ENCODE assay signal across 28 cellular contexts in genomic region chr2:88067189-88067588, GRCh38. TPM values are rescaled to one million over a fixed set of nuclear protein-coding genes. Genes with fewer than 3 reads are reported as not detected.
DNase-seq lines count a peak whose midpoint lies in the region; ATAC-seq and TF ChIP-seq lines count a peak whose summit lies in the region.
"Had no signal": no experiment of that assay in that cellular context is flagged by ENCODE, and none has a peak within 500 bp of the region (broad histone marks: within the 10 kb centered on the region; RNA-seq: fewer than 3 reads in every experiment).

No MANE protein-coding gene starts in this region.

- TF ChIP-seq CTCF in esophagus muscularis mucosa (IDR thresholded peaks at IDR 0.05) (no peak), gastrocnemius medialis (IDR thresholded peaks at IDR 0.05 in 4 of 5, conservative IDR thresholded peaks at IDR 0.05 in 1 of 5) (no peak)

- intact Hi-C loops in esophagus muscularis mucosa (cut with DNase I) (no loop called here), gastrocnemius medialis (cut with DNase I; ENCODE audit: low total_unique reads) (loop anchor here (2.0 to 10.0 kb wide), 3 partner anchors 34 to 628 kb away; partner anchors contain the start of gene RPIA)

- H3K9me3 ChIP-seq in esophagus muscularis mucosa (no peaks in the 10 kb centered on the region), muscle layer of colon (ENCODE audit: low read length) (no peaks in the 10 kb centered on the region), gastrocnemius medialis (no peaks in the 10 kb centered on the region)
- H3K9me3 ChIP-seq: breast epithelium, colonic mucosa, lower lobe of right lung, ovary, stomach, thyroid gland had no signal

- H3K4me1 ChIP-seq in esophagus muscularis mucosa (peaks cover 0 to 4% (median 0%) of the 10 kb centered on the region in 4 donors), muscle layer of colon (ENCODE audit: insufficient read depth, low read length) (no peaks in the 10 kb centered on the region), gastrocnemius medialis (peaks cover 13 to 30% of the 10 kb centered on the region in 2 donors)
- H3K4me1 ChIP-seq: breast epithelium, colonic mucosa, lower lobe of right lung, thyroid gland had no signal

- TF ChIP-seq EP300 in esophagus muscularis mucosa (IDR thresholded peaks at IDR 0.05): no peak

- in situ Hi-C loops in gastrocnemius medialis (cut with MboI; ENCODE audit: low sequenced_read_pairs in 4 of 4): loop anchor here in 1 of 4 donors (25.0 kb wide), 1 partner anchor 595 kb away; no protein-coding TSS in a partner anchor

- H3K4me3 ChIP-seq in esophagus muscularis mucosa (peak overlapping the region; percentile 7 to 41 (median 38)), muscle layer of colon (ENCODE audit: low read depth in 1 of 2, low read length in 2 of 2) (peak overlapping the region in 1 of 2 donors; percentile 41), gastrocnemius medialis (peak overlapping the region; percentile 41 to 71 (median 58))
- H3K4me3 ChIP-seq: colonic mucosa, lower lobe of right lung, ovary, thyroid gland had no signal

- H3K9ac ChIP-seq in muscle layer of colon (ENCODE audit: low read length): no peak overlapping the region

- ATAC-seq in gastrocnemius medialis: peak; percentile 88 to 92
- no peak for ATAC-seq in GM18861 (IDR thresholded peaks at IDR 0.05; ENCODE audit: unreplicated experiment)
- no peak for ATAC-seq in HG03432 (IDR thresholded peaks at IDR 0.05; ENCODE audit: unreplicated experiment)
- ATAC-seq: lower lobe of right lung, Panc1 had no signal

- H3K27ac ChIP-seq in esophagus muscularis mucosa (replicated peaks in 1 of 4): peak overlapping the region in 3 of 4 donors; percentile 31 to 72 (median 39)
- peak overlapping the region; percentile 25 for H3K27ac ChIP-seq in muscle layer of colon (ENCODE audit: low read depth, low read length)
- H3K27ac ChIP-seq in gastrocnemius medialis: peak overlapping the region; percentile 94 to 98 (median 98)
- H3K27ac ChIP-seq: colonic mucosa, lower lobe of right lung, ovary, thyroid gland, WERI-Rb-1 had no signal

- H3K36me3 ChIP-seq in esophagus muscularis mucosa (no peaks in the 10 kb centered on the region), muscle layer of colon (ENCODE audit: insufficient read depth, low read length) (no peaks in the 10 kb centered on the region), gastrocnemius medialis (no peaks in the 10 kb centered on the region)
- H3K36me3 ChIP-seq: breast epithelium, colonic mucosa, lower lobe of right lung, ovary, stomach, thyroid gland, WERI-Rb-1 had no signal

- peak; percentile 86 to 93 for DNase-seq in NCI-H524 (lab: John Stamatoyannopoulos, UW)
- peak; percentile 66 for DNase-seq in esophagus muscularis mucosa (ENCODE audit: extremely low spot score)
- DNase-seq in gastrocnemius medialis: peak; percentile 67 to 84
- no peak for DNase-seq in HCEC 1CT
- DNase-seq in T1000 (lab: John Stamatoyannopoulos, UW): no peak
- DNase-seq: activated CD4-positive, alpha-beta T cell treated with anti-CD3 and anti-CD28 coated beads for 48 hours; AML-193; anterior cingulate cortex; CD4-positive, alpha-beta T cell; colonic mucosa; effector memory CD4-positive, alpha-beta T cell; kidney; lower lobe of right lung; midbrain; NCI-H2081; ovary; SHP77 treated with DMSO at 0.1 percent for 48 hours; stimulated activated CD4-positive, alpha-beta T cell treated with anti-CD3 and anti-CD28 coated beads, Interleukin-4, amount 100 ng/mL, for 1 hour; stomach; thyroid gland; WERI-Rb-1 had no signal

- WGBS in esophagus muscularis mucosa: 53% methylated on average over 2 of the region's 5 CpGs

- H3K27me3 ChIP-seq in esophagus muscularis mucosa: peaks cover 0 to 8% (median 0%) of the 10 kb centered on the region in 4 donors
- no peaks in the 10 kb centered on the region for H3K27me3 ChIP-seq in muscle layer of colon (ENCODE audit: control insufficient read depth in 1 of 2, insufficient read depth in 2 of 2, low read length in 2 of 2)
- H3K27me3 ChIP-seq in gastrocnemius medialis: no peaks in the 10 kb centered on the region
- H3K27me3 ChIP-seq: breast epithelium, colonic mucosa, ovary, thyroid gland had no signal

- TF ChIP-seq POLR2A in esophagus muscularis mucosa (IDR thresholded peaks at IDR 0.05; ENCODE audit: low read depth) (no peak), gastrocnemius medialis (IDR thresholded peaks at IDR 0.05) (no peak)

RNA-seq across cellular contexts. Expression of gene SMYD1, which starts 0.4 kb away (rescaled TPM):
- 10 to 100 TPM in 3 of 4 donors, 1 to 10 TPM in 1; 4.2 to 26.1 (median 14.9) TPM for total RNA-seq in esophagus muscularis mucosa
- 100 to 1,000 TPM; 107 to 214 (median 147) TPM for total RNA-seq in gastrocnemius medialis
- total RNA-seq: A673; CD4-positive, alpha-beta T cell; epithelial cell of proximal tubule; kidney; lower lobe of right lung; thyroid gland had no signal

RNA-seq across cellular contexts. Expression of gene KRCC1, which starts 11.6 kb away (rescaled TPM):
- total RNA-seq in esophagus muscularis mucosa (10 to 100 TPM; 21.9 to 36.4 (median 27.9) TPM), gastrocnemius medialis (10 to 100 TPM; 20.0 to 29.5 (median 27.2) TPM)

RNA-seq across cellular contexts. Expression of gene RNU2-63P, which starts 50.8 kb away (rescaled TPM):
- total RNA-seq in esophagus muscularis mucosa: not detected
- total RNA-seq in gastrocnemius medialis: not detected
- total RNA-seq: breast epithelium, epithelial cell of proximal tubule, lower lobe of right lung, stomach, thyroid gland had no signal

Comparison
In these comparisons a context has a peak if more than half of its experiments do, and no peak if none do; other contexts are left out.
1. DNase-seq: peak in NCI-H524 (2 of 2), esophagus muscularis mucosa (single experiment) and gastrocnemius medialis (2 of 2); none in HCEC 1CT (single experiment) and T1000 (single experiment).
2. H3K27ac ChIP-seq: peak in every context shown above with its lines; median percentile 98 in gastrocnemius medialis; 39 in esophagus muscularis mucosa; 25 in muscle layer of colon.
3. ATAC-seq: peak in gastrocnemius medialis (2 of 2); none in GM18861 (single experiment) and HG03432 (single experiment).